ENCODE assay signal across 1 cellular context in the genomic region with DNA sequence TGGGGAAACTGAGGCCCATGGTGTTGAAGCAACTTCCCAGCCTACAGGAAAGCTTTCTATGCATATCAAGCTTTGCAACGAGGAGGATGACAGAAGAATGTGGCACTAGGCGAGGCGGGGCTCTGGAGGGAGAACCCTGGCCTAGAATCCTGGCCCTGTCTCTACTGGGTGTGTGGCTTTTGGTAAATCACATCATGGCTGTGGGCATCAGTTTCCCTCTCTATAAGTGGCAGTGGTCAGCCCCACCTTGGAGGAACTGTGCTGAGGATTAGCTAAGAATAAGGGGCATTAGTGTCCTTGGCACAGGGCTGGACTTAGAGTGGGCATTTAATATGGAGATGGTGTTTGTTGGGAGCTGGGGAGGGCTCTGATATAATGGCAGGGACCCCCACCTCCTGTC.
TF ChIP-seq lines count a peak whose summit lies in the region.

No MANE protein-coding gene starts in this region.

TF ChIP-seq in GM12878, 131 proteins besides CTCF, POLR2A, EP300 and RAD21 (continued from another document):
- TF ChIP-seq ETV6 (conservative IDR thresholded peaks at IDR 0.05 in 1 of 2, IDR thresholded peaks at IDR 0.05 in 1 of 2; ENCODE audit: borderline replicate concordance in 1 of 2, low read depth in 1 of 2) = no peak
- TF ChIP-seq, protein P1, sequence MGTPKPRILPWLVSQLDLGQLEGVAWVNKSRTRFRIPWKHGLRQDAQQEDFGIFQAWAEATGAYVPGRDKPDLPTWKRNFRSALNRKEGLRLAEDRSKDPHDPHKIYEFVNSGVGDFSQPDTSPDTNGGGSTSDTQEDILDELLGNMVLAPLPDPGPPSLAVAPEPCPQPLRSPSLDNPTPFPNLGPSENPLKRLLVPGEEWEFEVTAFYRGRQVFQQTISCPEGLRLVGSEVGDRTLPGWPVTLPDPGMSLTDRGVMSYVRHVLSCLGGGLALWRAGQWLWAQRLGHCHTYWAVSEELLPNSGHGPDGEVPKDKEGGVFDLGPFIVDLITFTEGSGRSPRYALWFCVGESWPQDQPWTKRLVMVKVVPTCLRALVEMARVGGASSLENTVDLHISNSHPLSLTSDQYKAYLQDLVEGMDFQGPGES (IDR thresholded peaks at IDR 0.05) = no peak
- no peak for TF ChIP-seq GABPA (IDR thresholded peaks at IDR 0.05; ENCODE audit: low read depth)
- TF ChIP-seq HDAC6 (IDR thresholded peaks at IDR 0.05; ENCODE audit: unreplicated experiment) = no peak
- no peak for TF ChIP-seq NR2C1 (IDR thresholded peaks at IDR 0.05)
- TF ChIP-seq, protein P2, sequence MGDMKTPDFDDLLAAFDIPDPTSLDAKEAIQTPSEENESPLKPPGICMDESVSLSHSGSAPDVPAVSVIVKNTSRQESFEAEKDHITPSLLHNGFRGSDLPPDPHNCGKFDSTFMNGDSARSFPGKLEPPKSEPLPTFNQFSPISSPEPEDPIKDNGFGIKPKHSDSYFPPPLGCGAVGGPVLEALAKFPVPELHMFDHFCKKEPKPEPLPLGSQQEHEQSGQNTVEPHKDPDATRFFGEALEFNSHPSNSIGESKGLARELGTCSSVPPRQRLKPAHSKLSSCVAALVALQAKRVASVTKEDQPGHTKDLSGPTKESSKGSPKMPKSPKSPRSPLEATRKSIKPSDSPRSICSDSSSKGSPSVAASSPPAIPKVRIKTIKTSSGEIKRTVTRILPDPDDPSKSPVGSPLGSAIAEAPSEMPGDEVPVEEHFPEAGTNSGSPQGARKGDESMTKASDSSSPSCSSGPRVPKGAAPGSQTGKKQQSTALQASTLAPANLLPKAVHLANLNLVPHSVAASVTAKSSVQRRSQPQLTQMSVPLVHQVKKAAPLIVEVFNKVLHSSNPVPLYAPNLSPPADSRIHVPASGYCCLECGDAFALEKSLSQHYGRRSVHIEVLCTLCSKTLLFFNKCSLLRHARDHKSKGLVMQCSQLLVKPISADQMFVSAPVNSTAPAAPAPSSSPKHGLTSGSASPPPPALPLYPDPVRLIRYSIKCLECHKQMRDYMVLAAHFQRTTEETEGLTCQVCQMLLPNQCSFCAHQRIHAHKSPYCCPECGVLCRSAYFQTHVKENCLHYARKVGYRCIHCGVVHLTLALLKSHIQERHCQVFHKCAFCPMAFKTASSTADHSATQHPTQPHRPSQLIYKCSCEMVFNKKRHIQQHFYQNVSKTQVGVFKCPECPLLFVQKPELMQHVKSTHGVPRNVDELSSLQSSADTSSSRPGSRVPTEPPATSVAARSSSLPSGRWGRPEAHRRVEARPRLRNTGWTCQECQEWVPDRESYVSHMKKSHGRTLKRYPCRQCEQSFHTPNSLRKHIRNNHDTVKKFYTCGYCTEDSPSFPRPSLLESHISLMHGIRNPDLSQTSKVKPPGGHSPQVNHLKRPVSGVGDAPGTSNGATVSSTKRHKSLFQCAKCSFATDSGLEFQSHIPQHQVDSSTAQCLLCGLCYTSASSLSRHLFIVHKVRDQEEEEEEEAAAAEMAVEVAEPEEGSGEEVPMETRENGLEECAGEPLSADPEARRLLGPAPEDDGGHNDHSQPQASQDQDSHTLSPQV (IDR thresholded peaks at IDR 0.05) = no peak
- TF ChIP-seq ZNF24 (IDR thresholded peaks at IDR 0.05) = no peak
- TF ChIP-seq TCF3 (IDR thresholded peaks at IDR 0.05; ENCODE audit: borderline replicate concordance, insufficient read depth, low read depth, low read length) = no peak
- no peak for TF ChIP-seq FOS (IDR thresholded peaks at IDR 0.05; ENCODE audit: borderline replicate concordance, extremely low read depth, insufficient read length)
- no peak for TF ChIP-seq BCL11A (IDR thresholded peaks at IDR 0.05; ENCODE audit: low read depth, low read length)
